In the genomic region with DNA sequence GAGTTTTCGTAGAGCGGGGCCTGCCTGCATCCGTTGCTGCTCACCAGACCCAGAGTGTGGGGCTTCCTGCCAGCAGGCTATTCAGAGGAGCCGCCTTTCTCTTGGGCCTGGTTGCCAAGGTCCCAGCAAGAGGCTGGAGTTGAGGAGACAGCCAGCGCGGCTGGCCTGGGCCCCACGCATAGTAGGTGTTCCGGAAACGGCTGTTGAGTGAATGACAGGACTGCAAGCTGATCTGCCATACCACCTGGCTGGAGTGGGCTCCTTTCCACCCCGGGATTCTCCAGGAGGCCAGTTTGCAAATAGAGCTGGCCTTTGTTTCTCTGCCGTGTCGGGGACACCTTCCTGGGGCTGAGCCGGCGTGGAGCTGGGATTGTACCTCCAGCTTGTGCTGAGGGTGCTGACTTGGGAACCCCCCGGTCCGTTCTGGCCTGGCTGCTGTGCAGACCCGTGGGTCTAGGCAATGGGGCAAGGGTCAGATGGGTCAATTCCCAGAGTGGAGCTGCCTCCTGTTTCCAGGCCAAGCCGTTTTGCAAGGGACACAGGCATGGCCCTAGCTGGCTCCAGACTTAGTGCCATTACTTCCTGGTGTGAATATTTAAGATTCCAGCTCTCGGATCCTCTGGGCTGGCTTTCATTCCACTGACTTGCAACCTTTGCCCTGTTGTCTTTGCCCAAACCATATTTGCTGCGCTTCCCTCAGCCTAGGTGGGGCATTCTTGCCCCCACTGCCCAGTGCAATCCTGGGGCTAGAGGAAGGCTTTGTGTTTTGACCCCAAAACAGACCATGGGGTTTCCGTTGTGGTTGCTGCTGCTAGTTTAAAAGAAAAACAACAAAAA, we compare ENCODE assay signal across 8 cellular contexts.
A peak's percentile ranks its signal among the peaks of the same experiment; 100 is the strongest.
DNase-seq lines count a peak whose midpoint lies in the region; ATAC-seq and TF ChIP-seq lines count a peak whose summit lies in the region.

No MANE protein-coding gene starts in this region.

- peak overlapping the region; percentile 48 for H3K4me2 ChIP-seq in fibroblast of lung (ENCODE audit: extremely low read depth, insufficient read depth, low read length)

- peak overlapping the region; percentile 27 for H2AFZ ChIP-seq in fibroblast of lung (ENCODE audit: low read length)

- no peak overlapping the region for H3K4me3 ChIP-seq in HUES48 (ENCODE audit: low read depth, low read length)
- H3K4me3 ChIP-seq in fibroblast of lung (replicated peaks in 1 of 4; ENCODE audit: control extremely low read depth in 1 of 4, insufficient read depth in 1 of 4, low read depth in 3 of 4, low read length in 4 of 4): no peak overlapping the region

- H3K79me2 ChIP-seq in fibroblast of lung (ENCODE audit: control insufficient read depth, insufficient read depth, low read length): peaks cover 4% of the 10 kb centered on the region

- intact Hi-C loops in posterior cingulate gyrus (cut with DNase I): no loop called here

- peaks cover 11% of the 10 kb centered on the region for H3K4me1 ChIP-seq in HUES48 (ENCODE audit: control insufficient read depth, insufficient read depth, low read length)
- H3K4me1 ChIP-seq in fibroblast of lung (ENCODE audit: control insufficient read depth, extremely low read depth, insufficient read depth, low read length): peaks cover 14% of the 10 kb centered on the region

- H3K36me3 ChIP-seq in HUES48 (ENCODE audit: control insufficient read depth, insufficient read depth, low read length): no peaks in the 10 kb centered on the region; the same call in none of the 2 replicates
- no peaks in the 10 kb centered on the region for H3K36me3 ChIP-seq in fibroblast of lung (ENCODE audit: control insufficient read depth, insufficient read depth, low read length)

- no peaks in the 10 kb centered on the region for H3K27me3 ChIP-seq in HUES48 (ENCODE audit: control insufficient read depth, insufficient read depth, low read length)
- H3K27me3 ChIP-seq in fibroblast of lung (ENCODE audit: control insufficient read depth, insufficient read depth, low read length): no peaks in the 10 kb centered on the region

- H3K27ac ChIP-seq in HUES48 (ENCODE audit: low read depth, low read length) (peak overlapping the region; percentile 79), fibroblast of lung (ENCODE audit: insufficient read depth, low read length) (peak overlapping the region; percentile 37)

- H3K9me3 ChIP-seq in HUES48 (ENCODE audit: control insufficient read depth, insufficient read depth, low read length) (no peaks in the 10 kb centered on the region), fibroblast of lung (ENCODE audit: control insufficient read depth, insufficient read depth, low read depth, low read length) (no peaks in the 10 kb centered on the region)

- peak; percentile 52 to 59 for DNase-seq in fibroblast of lung (ENCODE audit: low read depth in 2 of 2)
- DNase-seq in posterior cingulate gyrus: peak in 7 of 10 donors; percentile 44 to 92 (median 57)
- DNase-seq in NCI-H2171 (lab: John Stamatoyannopoulos, UW): no peak
- DNase-seq in D341Med (ENCODE audit: low spot score): no peak

- H4K20me1 ChIP-seq in fibroblast of lung (ENCODE audit: control insufficient read depth, extremely low read depth, insufficient read depth, low read length): no peaks in the 10 kb centered on the region

- ATAC-seq in GM18909 (IDR thresholded peaks at IDR 0.05; ENCODE audit: poor library complexity, unreplicated experiment) (peak; percentile 47), HG03108 (IDR thresholded peaks at IDR 0.05; ENCODE audit: unreplicated experiment) (no peak), HG02973 (IDR thresholded peaks at IDR 0.05; ENCODE audit: unreplicated experiment) (no peak)

- no peak for TF ChIP-seq CTCF in fibroblast of lung (conservative IDR thresholded peaks at IDR 0.05 in 1 of 2, IDR thresholded peaks at IDR 0.05 in 1 of 2; ENCODE audit: low read depth in 1 of 2, low read length in 2 of 2)

- H3K9ac ChIP-seq in HUES48 (ENCODE audit: low read depth, low read length) (no peak overlapping the region), fibroblast of lung (ENCODE audit: insufficient read depth, low read length) (no peak overlapping the region)

Comparison
In these comparisons a context has a peak if more than half of its experiments do, and no peak if none do; other contexts are left out.
1. DNase-seq: peak in fibroblast of lung (2 of 2) and posterior cingulate gyrus (7 of 10); none in NCI-H2171 (single experiment) and D341Med (single experiment).